In genomic region chr9:14322211-14323082, GRCh38 we compare ENCODE assay signal across 8 cellular contexts. TPM values are rescaled to one million over a fixed set of nuclear protein-coding genes. Genes with fewer than 3 reads are reported as not detected.
DNase-seq lines count a peak whose midpoint lies in the region; ATAC-seq lines count a peak whose summit lies in the region.

No MANE protein-coding gene starts in this region.

- CTCF ChIA-PET in activated CD4-positive, alpha-beta memory T cell treated with anti-CD3 and anti-CD28 coated beads for 36 hours (lab: Charles Lee): no interaction called here

- H3K27me3 Mint-ChIP-seq in activated CD4-positive, alpha-beta memory T cell treated with anti-CD3 and anti-CD28 coated beads for 36 hours: peaks cover 36% of the 10 kb centered on the region

- H3K9me3 Mint-ChIP-seq in activated CD4-positive, alpha-beta memory T cell treated with anti-CD3 and anti-CD28 coated beads for 36 hours: no peaks in the 10 kb centered on the region

- ATAC-seq in GM19043 (IDR thresholded peaks at IDR 0.05; ENCODE audit: low read depth, unreplicated experiment) (peak; percentile 62), HG03280 (IDR thresholded peaks at IDR 0.05; ENCODE audit: unreplicated experiment) (peak; percentile 92)

- H3K27me3 ChIP-seq in ectodermal cell (ENCODE audit: control insufficient read depth, insufficient read depth, low read length, poor library complexity, severe bottlenecking): peaks cover 68% of the 10 kb centered on the region

- no peak overlapping the region for H3K27ac ChIP-seq in ectodermal cell (ENCODE audit: insufficient read depth, low read depth, low read length, poor library complexity, severe bottlenecking)

- DNase-seq in C1 segment of cervical spinal cord (lab: John Stamatoyannopoulos, UW) (peak in 11 of 14 donors; percentile 52 to 93 (median 86)), NCI-H510A treated with DMSO at 0.1 percent for 48 hours (lab: John Stamatoyannopoulos, UW) (peak; percentile 69), medulla oblongata (ENCODE audit: extremely low spot score) (peak; percentile 94)
- DNase-seq in activated CD4-positive, alpha-beta memory T cell treated with anti-CD3 and anti-CD28 coated beads for 36 hours: peak; percentile 88
- peak; percentile 44 to 67 (median 59) for DNase-seq in stimulated activated CD4-positive, alpha-beta T cell treated with anti-CD3 and anti-CD28 coated beads, TNF-alpha, amount 100 ng/mL, for 48 hours (ENCODE audit: low read depth in 3 of 3)

- H3K4me3 ChIP-seq in ectodermal cell (ENCODE audit: insufficient read depth, low read depth, low read length): peak overlapping the region; percentile 64

- H3K36me3 Mint-ChIP-seq in activated CD4-positive, alpha-beta memory T cell treated with anti-CD3 and anti-CD28 coated beads for 36 hours: no peaks in the 10 kb centered on the region

- H3K9me3 ChIP-seq in ectodermal cell (ENCODE audit: control insufficient read depth, low read length): no peaks in the 10 kb centered on the region

- H3K4me3 Mint-ChIP-seq in activated CD4-positive, alpha-beta memory T cell treated with anti-CD3 and anti-CD28 coated beads for 36 hours: peak overlapping the region; percentile 75

- peaks cover 23% of the 10 kb centered on the region for H3K4me1 Mint-ChIP-seq in activated CD4-positive, alpha-beta memory T cell treated with anti-CD3 and anti-CD28 coated beads for 36 hours (ENCODE audit: low read depth)

- peak overlapping the region; percentile 49 for H3K27ac Mint-ChIP-seq in activated CD4-positive, alpha-beta memory T cell treated with anti-CD3 and anti-CD28 coated beads for 36 hours

- intact Hi-C loops in activated CD4-positive, alpha-beta memory T cell treated with anti-CD3 and anti-CD28 coated beads for 36 hours (cut with micrococcal nuclease): loop anchor here (1.0 to 10.0 kb wide), 4 partner anchors 8 to 1192 kb away; partner anchors contain the start of genes NFIB, PSIP1, TTC39B and ZDHHC21

- WGBS in ectodermal cell, 2 experiments: 0% methylated on average over 98 of the region's 98 CpGs

- POLR2A ChIA-PET in activated CD4-positive, alpha-beta memory T cell treated with anti-CD3 and anti-CD28 coated beads for 36 hours (lab: Charles Lee): no interaction called here

- H3K4me1 ChIP-seq in ectodermal cell (ENCODE audit: control insufficient read depth, insufficient read depth, low read length): no peaks in the 10 kb centered on the region

- H3K36me3 ChIP-seq in ectodermal cell (ENCODE audit: control insufficient read depth, insufficient read depth, low read length): no peaks in the 10 kb centered on the region

RNA-seq across cellular contexts. Expression of gene NFIB, which starts 8.5 kb away (rescaled TPM):
- not detected for total RNA-seq in activated CD4-positive, alpha-beta memory T cell treated with anti-CD3 and anti-CD28 coated beads for 36 hours
- 0.22 TPM for polyA plus RNA-seq in ectodermal cell (2013, experiment 1 of 4)
- 0.25 TPM for polyA plus RNA-seq in ectodermal cell (2013, experiment 2 of 4)
- polyA plus RNA-seq in ectodermal cell (2013, experiment 3 of 4): 0.64 TPM
- polyA plus RNA-seq in ectodermal cell (2013, experiment 4 of 4): 0.65 TPM
